In the genomic region with DNA sequence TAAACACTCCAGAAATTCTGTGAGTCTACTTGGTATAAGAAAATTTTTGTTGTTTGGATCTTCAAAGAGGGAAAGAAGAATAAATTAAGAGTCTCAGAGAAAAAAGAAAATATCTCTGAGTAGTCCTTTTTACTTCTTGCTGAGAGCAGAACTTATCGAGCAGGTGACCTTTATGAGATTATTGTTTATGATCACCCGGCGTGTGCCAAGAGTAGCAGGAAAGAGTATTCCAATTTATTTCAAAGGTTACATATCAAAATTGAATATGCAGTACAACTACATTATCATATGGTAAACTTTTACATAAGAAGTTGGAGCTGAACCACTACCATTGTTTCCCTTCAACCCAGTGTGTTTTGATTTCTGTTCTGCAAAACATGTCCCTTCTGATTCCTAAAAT, we compare ENCODE assay signal across 37 cellular contexts.
"Had no signal": no experiment of that assay in that cellular context is flagged by ENCODE, and none has a peak within 500 bp of the region (broad histone marks: within the 10 kb centered on the region; RNA-seq: fewer than 3 reads in every experiment).

No MANE protein-coding gene starts in this region.

- ATAC-seq: activated CD4-positive, alpha-beta T cell treated with anti-CD3 and anti-CD28 coated beads for 36 hours; activated CD4-positive, CD25-positive, alpha-beta regulatory T cell treated with anti-CD3 and anti-CD28 coated beads, Interleukin-2, amount 50 U/mL, for 24 hours; activated CD8-positive, alpha-beta memory T cell treated with anti-CD3 and anti-CD28 coated beads, Interleukin-2, amount 10 ng/mL, durations not matched to agents 7 days and 5 days; activated CD8-positive, alpha-beta T cell treated with anti-CD3 and anti-CD28 coated beads, Interleukin-2, amount 10 ng/mL, durations not matched to agents 7 days and 5 days; activated naive CD8-positive, alpha-beta T cell treated with anti-CD3 and anti-CD28 coated beads, Interleukin-2, amount 50 U/mL, for 24 hours; WTC11 had no signal

- H3K36me3 Mint-ChIP-seq: activated CD8-positive, alpha-beta memory T cell treated with anti-CD3 and anti-CD28 coated beads, Interleukin-2, amount 10 ng/mL, durations not matched to agents 7 days and 5 days; activated naive CD4-positive, alpha-beta T cell treated with anti-CD3 and anti-CD28 coated beads, Interleukin-2, amount 10 ng/mL, durations not matched to agents 7 days and 5 days; activated naive CD4-positive, alpha-beta T cell treated with anti-CD3 and anti-CD28 coated beads, Interleukin-2, amount 50 U/mL, for 24 hours; activated naive CD8-positive, alpha-beta T cell; activated naive CD8-positive, alpha-beta T cell treated with anti-CD3 and anti-CD28 coated beads, Interleukin-2, amount 10 ng/mL, durations not matched to agents 7 days and 5 days; brain; WTC11 had no signal

- H3K27ac Mint-ChIP-seq: activated CD4-positive, alpha-beta memory T cell treated with anti-CD3 and anti-CD28 coated beads, Interleukin-2, amount 10 ng/mL, durations not matched to agents 7 days and 5 days; activated CD4-positive, alpha-beta T cell treated with anti-CD3 and anti-CD28 coated beads for 36 hours; activated CD4-positive, alpha-beta T cell treated with anti-CD3 and anti-CD28 coated beads, Interleukin-2, amount 10 ng/mL, durations not matched to agents 7 days and 5 days; activated CD8-positive, alpha-beta memory T cell treated with anti-CD3 and anti-CD28 coated beads, Interleukin-2, amount 10 ng/mL, durations not matched to agents 7 days and 5 days; activated CD8-positive, alpha-beta T cell treated with anti-CD3 and anti-CD28 coated beads, Interleukin-2, amount 10 ng/mL, durations not matched to agents 7 days and 5 days; activated naive CD4-positive, alpha-beta T cell treated with anti-CD3 and anti-CD28 coated beads, Interleukin-2, amount 10 ng/mL, durations not matched to agents 7 days and 5 days; activated naive CD4-positive, alpha-beta T cell treated with anti-CD3 and anti-CD28 coated beads, Interleukin-2, amount 50 U/mL, for 24 hours; activated naive CD8-positive, alpha-beta T cell; activated naive CD8-positive, alpha-beta T cell treated with anti-CD3 and anti-CD28 coated beads, Interleukin-2, amount 10 ng/mL, durations not matched to agents 7 days and 5 days; activated naive CD8-positive, alpha-beta T cell treated with anti-CD3 and anti-CD28 coated beads, Interleukin-2, amount 50 U/mL, for 24 hours; activated T-cell treated with anti-CD3 and anti-CD28 coated beads, Interleukin-2, amount 50 U/mL, for 24 hours; activated T-helper 2 cell treated with anti-CD3 and anti-CD28 coated beads, Interferon-gamma antibody, Interleukin-2, Interleukin-4, amounts not matched to agents 10 μg/mL and 5 μg/mL and 100 μg/mL, durations not matched to agents 14 hours and 24 hours and 36 hours; brain; T-helper 1 cell treated with Interleukin-12 subunit alpha and Interleukin-12 subunit beta and Interleukin-4 antibody, amounts not matched to agents 30 μg/mL and 1 μg/mL, for 36 hours; T-helper 2 cell treated with Interferon-gamma antibody and Interleukin-4, amounts not matched to agents 5 μg/mL and 100 μg/mL, for 36 hours; WTC11 had no signal

- H3K27me3 Mint-ChIP-seq: activated CD4-positive, alpha-beta T cell treated with anti-CD3 and anti-CD28 coated beads for 36 hours; activated naive CD4-positive, alpha-beta T cell treated with anti-CD3 and anti-CD28 coated beads, Interleukin-2, amount 10 ng/mL, durations not matched to agents 7 days and 5 days; activated naive CD4-positive, alpha-beta T cell treated with anti-CD3 and anti-CD28 coated beads, Interleukin-2, amount 50 U/mL, for 24 hours; activated naive CD8-positive, alpha-beta T cell; activated naive CD8-positive, alpha-beta T cell treated with anti-CD3 and anti-CD28 coated beads, Interleukin-2, amount 50 U/mL, for 24 hours; activated T-cell treated with anti-CD3 and anti-CD28 coated beads, Interleukin-2, amount 50 U/mL, for 24 hours; brain had no signal

- H3K27ac ChIP-seq: ascending aorta, cardiac muscle cell, WERI-Rb-1 had no signal

- H3K4me1 ChIP-seq: ascending aorta had no signal

- H3K4me3 Mint-ChIP-seq: activated CD4-positive, alpha-beta memory T cell treated with anti-CD3 and anti-CD28 coated beads, Interleukin-2, amount 10 ng/mL, durations not matched to agents 7 days and 5 days; activated CD4-positive, alpha-beta T cell treated with anti-CD3 and anti-CD28 coated beads for 36 hours; activated CD4-positive, alpha-beta T cell treated with anti-CD3 and anti-CD28 coated beads, Interleukin-2, amount 10 ng/mL, durations not matched to agents 7 days and 5 days; activated CD8-positive, alpha-beta memory T cell treated with anti-CD3 and anti-CD28 coated beads, Interleukin-2, amount 10 ng/mL, durations not matched to agents 7 days and 5 days; activated CD8-positive, alpha-beta T cell treated with anti-CD3 and anti-CD28 coated beads, Interleukin-2, amount 10 ng/mL, durations not matched to agents 7 days and 5 days; activated naive CD4-positive, alpha-beta T cell treated with anti-CD3 and anti-CD28 coated beads, Interleukin-2, amount 10 ng/mL, durations not matched to agents 7 days and 5 days; activated naive CD4-positive, alpha-beta T cell treated with anti-CD3 and anti-CD28 coated beads, Interleukin-2, amount 50 U/mL, for 24 hours; activated naive CD8-positive, alpha-beta T cell; activated naive CD8-positive, alpha-beta T cell treated with anti-CD3 and anti-CD28 coated beads, Interleukin-2, amount 10 ng/mL, durations not matched to agents 7 days and 5 days; activated naive CD8-positive, alpha-beta T cell treated with anti-CD3 and anti-CD28 coated beads, Interleukin-2, amount 50 U/mL, for 24 hours; activated T-cell treated with anti-CD3 and anti-CD28 coated beads, Interleukin-2, amount 50 U/mL, for 24 hours; brain; central memory CD8-positive, alpha-beta T cell; T-helper 1 cell treated with Interleukin-12 subunit alpha and Interleukin-12 subunit beta and Interleukin-4 antibody, amounts not matched to agents 30 μg/mL and 1 μg/mL, for 36 hours; T-helper 2 cell treated with Interferon-gamma antibody and Interleukin-4, amounts not matched to agents 5 μg/mL and 100 μg/mL, for 36 hours; WTC11 had no signal

- H3K9me3 Mint-ChIP-seq: activated CD4-positive, alpha-beta memory T cell treated with anti-CD3 and anti-CD28 coated beads, Interleukin-2, amount 10 ng/mL, durations not matched to agents 7 days and 5 days; activated CD4-positive, alpha-beta T cell treated with anti-CD3 and anti-CD28 coated beads, Interleukin-2, amount 10 ng/mL, durations not matched to agents 7 days and 5 days; activated naive CD4-positive, alpha-beta T cell treated with anti-CD3 and anti-CD28 coated beads, Interleukin-2, amount 10 ng/mL, durations not matched to agents 7 days and 5 days; activated naive CD4-positive, alpha-beta T cell treated with anti-CD3 and anti-CD28 coated beads, Interleukin-2, amount 50 U/mL, for 24 hours; activated naive CD8-positive, alpha-beta T cell treated with anti-CD3 and anti-CD28 coated beads, Interleukin-2, amount 10 ng/mL, durations not matched to agents 7 days and 5 days; activated naive CD8-positive, alpha-beta T cell treated with anti-CD3 and anti-CD28 coated beads, Interleukin-2, amount 50 U/mL, for 24 hours; activated T-cell treated with anti-CD3 and anti-CD28 coated beads, Interleukin-2, amount 50 U/mL, for 24 hours; activated T-helper 2 cell treated with anti-CD3 and anti-CD28 coated beads, Interferon-gamma antibody, Interleukin-2, Interleukin-4, amounts not matched to agents 10 μg/mL and 5 μg/mL and 100 μg/mL, durations not matched to agents 14 hours and 24 hours and 36 hours; brain; central memory CD8-positive, alpha-beta T cell; T-helper 1 cell treated with Interleukin-12 subunit alpha and Interleukin-12 subunit beta and Interleukin-4 antibody, amounts not matched to agents 30 μg/mL and 1 μg/mL, for 36 hours; T-helper 2 cell treated with Interferon-gamma antibody and Interleukin-4, amounts not matched to agents 5 μg/mL and 100 μg/mL, for 36 hours; WTC11 had no signal

- H3K4me1 Mint-ChIP-seq: activated CD4-positive, alpha-beta memory T cell treated with anti-CD3 and anti-CD28 coated beads, Interleukin-2, amount 10 ng/mL, durations not matched to agents 7 days and 5 days; activated CD4-positive, alpha-beta T cell treated with anti-CD3 and anti-CD28 coated beads for 36 hours; activated CD4-positive, alpha-beta T cell treated with anti-CD3 and anti-CD28 coated beads, Interleukin-2, amount 10 ng/mL, durations not matched to agents 7 days and 5 days; activated CD8-positive, alpha-beta memory T cell treated with anti-CD3 and anti-CD28 coated beads, Interleukin-2, amount 10 ng/mL, durations not matched to agents 7 days and 5 days; activated naive CD4-positive, alpha-beta T cell treated with anti-CD3 and anti-CD28 coated beads, Interleukin-2, amount 10 ng/mL, durations not matched to agents 7 days and 5 days; activated naive CD4-positive, alpha-beta T cell treated with anti-CD3 and anti-CD28 coated beads, Interleukin-2, amount 50 U/mL, for 24 hours; activated naive CD8-positive, alpha-beta T cell treated with anti-CD3 and anti-CD28 coated beads, Interleukin-2, amount 10 ng/mL, durations not matched to agents 7 days and 5 days; activated naive CD8-positive, alpha-beta T cell treated with anti-CD3 and anti-CD28 coated beads, Interleukin-2, amount 50 U/mL, for 24 hours; central memory CD8-positive, alpha-beta T cell had no signal

- H3K4me3 ChIP-seq: ascending aorta, cardiac muscle cell had no signal

- DNase-seq: activated CD4-positive, alpha-beta memory T cell treated with anti-CD3 and anti-CD28 coated beads, Interleukin-2, amount 10 ng/mL, durations not matched to agents 7 days and 5 days; activated CD4-positive, alpha-beta T cell treated with anti-CD3 and anti-CD28 coated beads for 1 hour; activated CD4-positive, alpha-beta T cell treated with anti-CD3 and anti-CD28 coated beads for 36 hours; activated CD4-positive, alpha-beta T cell treated with anti-CD3 and anti-CD28 coated beads for 48 hours; activated CD4-positive, alpha-beta T cell treated with anti-CD3 and anti-CD28 coated beads, Interleukin-2, amount 10 ng/mL, durations not matched to agents 7 days and 5 days; activated CD4-positive, alpha-beta T cell treated with anti-CD3 and anti-CD28 coated beads, Interleukin-2, amount 50 U/mL, for 48 hours; activated CD4-positive, CD25-positive, alpha-beta regulatory T cell; activated CD8-positive, alpha-beta memory T cell treated with anti-CD3 and anti-CD28 coated beads for 24 hours; activated CD8-positive, alpha-beta memory T cell treated with anti-CD3 and anti-CD28 coated beads, Interleukin-2, amount 10 ng/mL, durations not matched to agents 7 days and 5 days; activated CD8-positive, alpha-beta memory T cell treated with anti-CD3 and anti-CD28 coated beads, Interleukin-2, amount 50 U/mL, for 48 hours; activated CD8-positive, alpha-beta T cell treated with anti-CD3 and anti-CD28 coated beads, Interleukin-2, amount 10 ng/mL, durations not matched to agents 7 days and 5 days; activated effector memory CD4-positive, alpha-beta T cell treated with Interleukin-2 at 50 U/mL for 16 hours; activated gamma-delta T cell; activated naive CD4-positive, alpha-beta T cell treated with anti-CD3 and anti-CD28 coated beads, Interleukin-2, amount 10 ng/mL, durations not matched to agents 7 days and 5 days; activated naive CD4-positive, alpha-beta T cell treated with Interleukin-2 at 50 U/mL for 16 hours; activated naive CD8-positive, alpha-beta T cell treated with anti-CD3 and anti-CD28 coated beads, Interleukin-2, amount 10 ng/mL, durations not matched to agents 7 days and 5 days; activated naive CD8-positive, alpha-beta T cell treated with anti-CD3 and anti-CD28 coated beads, Interleukin-2, amount 50 U/mL, for 24 hours; activated T-cell treated with anti-CD3 and anti-CD28 coated beads, Interleukin-2, amount 50 U/mL, for 24 hours; activated T-cell treated with anti-CD3 and anti-CD28 coated beads, Interleukin-2, amount 50 U/mL, for 48 hours; amygdala; anterior cingulate cortex; caudate nucleus; T-helper 1 cell; T-helper 2 cell; T-helper 9 cell; WERI-Rb-1 had no signal

- H3K9me3 ChIP-seq: ascending aorta had no signal

- H3K27me3 ChIP-seq: ascending aorta, cardiac muscle cell had no signal

- H3K36me3 ChIP-seq: ascending aorta, cardiac muscle cell, WERI-Rb-1 had no signal
